21 cellular contexts compared by ENCODE assay signal in the genomic region with DNA sequence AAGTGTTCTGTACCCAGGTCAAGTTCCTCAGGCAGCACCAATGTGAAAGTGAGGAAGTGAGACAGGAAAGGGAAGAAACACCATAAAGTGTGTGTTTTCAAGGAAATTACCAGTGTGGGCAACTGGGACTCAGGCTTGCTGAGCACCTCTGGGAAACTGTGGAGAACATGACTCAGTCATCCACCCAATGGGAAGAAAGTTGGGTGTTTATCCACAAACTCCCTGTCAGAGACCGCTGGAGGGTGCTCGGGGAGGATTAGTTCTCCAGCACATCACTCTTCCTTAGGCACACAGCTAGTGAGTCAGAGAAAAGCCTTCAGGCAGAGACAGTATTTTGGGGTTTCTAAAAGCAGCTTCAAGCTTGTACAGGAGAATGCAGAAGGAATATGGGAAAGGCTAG.
"Had no signal": no experiment of that assay in that cellular context is flagged by ENCODE, and none has a peak within 500 bp of the region (broad histone marks: within the 10 kb centered on the region; RNA-seq: fewer than 3 reads in every experiment).

No MANE protein-coding gene starts in this region.

- H3K4me1 ChIP-seq: gastrocnemius medialis, pancreas, right lobe of liver, transverse colon had no signal

- H3K9me3 ChIP-seq: body of pancreas, gastrocnemius medialis, pancreas, right lobe of liver, transverse colon had no signal

- H3K27me3 ChIP-seq: pancreas, right lobe of liver had no signal

- H3K36me3 ChIP-seq: gastrocnemius medialis, pancreas, right lobe of liver, transverse colon had no signal

- DNase-seq: activated CD4-positive, alpha-beta T cell treated with anti-CD3 and anti-CD28 coated beads, Interleukin-2, amount 50 U/mL, for 4 hours; activated CD8-positive, alpha-beta memory T cell treated with anti-CD3 and anti-CD28 coated beads for 24 hours; activated CD8-positive, alpha-beta memory T cell treated with anti-CD3 and anti-CD28 coated beads, Interleukin-2, amount 50 U/mL, for 4 hours; activated naive CD4-positive, alpha-beta T cell; activated naive CD8-positive, alpha-beta T cell treated with anti-CD3 and anti-CD28 coated beads, Interleukin-2, amount 10 ng/mL, durations not matched to agents 7 days and 5 days; activated T-cell treated with anti-CD3 and anti-CD28 coated beads, Interleukin-2, amount 50 U/mL, for 24 hours; body of pancreas; effector CD8-positive, alpha-beta T cell; erythroblast; gastrocnemius medialis; islet precursor cell; left cardiac atrium; pancreas; right lobe of liver; stimulated activated CD4-positive, alpha-beta T cell treated with anti-CD3 and anti-CD28 coated beads, Interleukin-1b, Interleukin-23, amount 100 ng/mL, for 48 hours; substantia nigra; T-helper 9 cell; transverse colon had no signal

- ATAC-seq: body of pancreas; gastrocnemius medialis; left cardiac atrium; natural killer cell treated with Interleukin-12 subunit alpha and Interleukin-12 subunit beta and Interleukin-15 and Interleukin-18, amount 100 ng/mL, for 72 hours; pancreas; right lobe of liver; WTC11 had no signal

- H3K27ac ChIP-seq: body of pancreas, gastrocnemius medialis, pancreas, right lobe of liver, skin epidermis, transverse colon had no signal

- H3K4me3 ChIP-seq: body of pancreas, gastrocnemius medialis, pancreas, right lobe of liver, skin epidermis, transverse colon had no signal
